ENCODE assay signal across 25 cellular contexts in genomic region chr5:115456056-115456455, GRCh38.
A peak's percentile ranks its signal among the peaks of the same experiment; 100 is the strongest.
DNase-seq lines count a peak whose midpoint lies in the region; ATAC-seq and TF ChIP-seq lines count a peak whose summit lies in the region.
"Had no signal": no experiment of that assay in that cellular context is flagged by ENCODE, and none has a peak within 500 bp of the region (broad histone marks: within the 10 kb centered on the region; RNA-seq: fewer than 3 reads in every experiment).

No MANE protein-coding gene starts in this region.

- POLR2A ChIA-PET in T-cell (lab: Charles Lee), result no interaction called here

- H3K9me3 ChIP-seq in mucosa of rectum (ENCODE audit: control insufficient read depth in 2 of 2, low read length in 2 of 2) (no peaks in the 10 kb centered on the region), subcutaneous abdominal adipose tissue (ENCODE audit: control insufficient read depth in 5 of 5, low read length in 5 of 5) (no peaks in the 10 kb centered on the region)
- H3K9me3 ChIP-seq: heart right ventricle, upper lobe of left lung had no signal

- H3K27ac ChIP-seq in mucosa of rectum (ENCODE audit: low read depth in 2 of 2, low read length in 2 of 2) (peak overlapping the region; percentile 79 to 81), subcutaneous abdominal adipose tissue (ENCODE audit: low read depth, low read length) (peak overlapping the region; percentile 55)
- H3K27ac ChIP-seq: epithelial cell of prostate had no signal

- CTCF ChIA-PET in T-cell (lab: Charles Lee), result no interaction called here

- H3K27ac Mint-ChIP-seq in brain (peak overlapping the region in 3 of 5 experiments; percentile 21 to 50 (median 25)), T-cell (no peak overlapping the region)
- H3K27ac Mint-ChIP-seq: activated B cell treated with CpG ODN at 0.5 μM for 24 hours; activated CD8-positive, alpha-beta memory T cell treated with anti-CD3 and anti-CD28 coated beads, Interleukin-2, amount 10 ng/mL, durations not matched to agents 7 days and 5 days had no signal

- no peaks in the 10 kb centered on the region for H3K27me3 ChIP-seq in mucosa of rectum (ENCODE audit: control insufficient read depth in 2 of 2, insufficient read depth in 2 of 2, low read length in 2 of 2)
- no peaks in the 10 kb centered on the region for H3K27me3 ChIP-seq in subcutaneous abdominal adipose tissue (ENCODE audit: control insufficient read depth in 5 of 5, insufficient read depth in 4 of 5, low read length in 5 of 5)
- H3K27me3 ChIP-seq: heart right ventricle, upper lobe of left lung had no signal

- H3K4me3 Mint-ChIP-seq in brain (no peak overlapping the region), T-cell (no peak overlapping the region)
- H3K4me3 Mint-ChIP-seq: activated B cell treated with CpG ODN at 0.5 μM for 24 hours; activated CD8-positive, alpha-beta memory T cell treated with anti-CD3 and anti-CD28 coated beads, Interleukin-2, amount 10 ng/mL, durations not matched to agents 7 days and 5 days had no signal

- H3K36me3 Mint-ChIP-seq in brain (no peaks in the 10 kb centered on the region), T-cell (no peaks in the 10 kb centered on the region)
- H3K36me3 Mint-ChIP-seq: activated CD8-positive, alpha-beta memory T cell treated with anti-CD3 and anti-CD28 coated beads, Interleukin-2, amount 10 ng/mL, durations not matched to agents 7 days and 5 days had no signal

- TF ChIP-seq CTCF in brain (conservative IDR thresholded peaks at IDR 0.05), result no peak

- H3K36me3 ChIP-seq in mucosa of rectum (ENCODE audit: control insufficient read depth in 2 of 2, insufficient read depth in 2 of 2, low read length in 2 of 2) (no peaks in the 10 kb centered on the region), subcutaneous abdominal adipose tissue (ENCODE audit: control insufficient read depth in 5 of 5, insufficient read depth in 5 of 5, low read length in 5 of 5) (no peaks in the 10 kb centered on the region)
- H3K36me3 ChIP-seq: heart right ventricle, upper lobe of left lung had no signal

- H3K4me3 ChIP-seq in mucosa of rectum (ENCODE audit: low read length in 2 of 2) (no peak overlapping the region), subcutaneous abdominal adipose tissue (ENCODE audit: low read depth in 1 of 5, low read length in 5 of 5) (no peak overlapping the region)
- H3K4me3 ChIP-seq: heart right ventricle, upper lobe of left lung had no signal

- peaks cover 45 to 58% of the 10 kb centered on the region in 2 donors for H3K4me1 ChIP-seq in mucosa of rectum (ENCODE audit: control insufficient read depth in 2 of 2, insufficient read depth in 2 of 2, low read length in 2 of 2)
- peaks cover 14 to 60% (median 53%) of the 10 kb centered on the region in 5 donors for H3K4me1 ChIP-seq in subcutaneous abdominal adipose tissue (ENCODE audit: control insufficient read depth in 5 of 5, insufficient read depth in 5 of 5, low read length in 5 of 5)

- H3K27me3 Mint-ChIP-seq in brain (peaks cover 7% of the 10 kb centered on the region), T-cell (no peaks in the 10 kb centered on the region)

- no peak overlapping the region for H3K9ac ChIP-seq in mucosa of rectum (ENCODE audit: low read depth in 1 of 2, low read length in 2 of 2)
- peak overlapping the region in 1 of 5 donors; percentile 4 for H3K9ac ChIP-seq in subcutaneous abdominal adipose tissue (ENCODE audit: low read length in 5 of 5)

- H3K4me1 Mint-ChIP-seq in brain (peaks cover 9% of the 10 kb centered on the region), T-cell (no peaks in the 10 kb centered on the region)
- H3K4me1 Mint-ChIP-seq: activated CD8-positive, alpha-beta memory T cell treated with anti-CD3 and anti-CD28 coated beads, Interleukin-2, amount 10 ng/mL, durations not matched to agents 7 days and 5 days had no signal

- H3K9me3 Mint-ChIP-seq in brain (no peaks in the 10 kb centered on the region), T-cell (no peaks in the 10 kb centered on the region)
- H3K9me3 Mint-ChIP-seq: activated B cell treated with CpG ODN at 0.5 μM for 24 hours had no signal

- peak; percentile 25 for DNase-seq in NCI-H1436 treated with DMSO at 0.1 percent for 48 hours (lab: John Stamatoyannopoulos, UW)
- no peak for DNase-seq in GM03348 (ENCODE audit: low spot score)
- DNase-seq in T-cell, result no peak
- DNase-seq: activated B cell treated with CpG ODN at 0.5 μM for 24 hours; activated CD4-positive, alpha-beta T cell treated with anti-CD3 and anti-CD28 coated beads, Interleukin-2, amount 50 U/mL, for 1 hour; activated CD8-positive, alpha-beta memory T cell treated with anti-CD3 and anti-CD28 coated beads, Interleukin-2, amount 10 ng/mL, durations not matched to agents 7 days and 5 days; activated naive CD4-positive, alpha-beta T cell; activated T-cell treated with anti-CD3 and anti-CD28 coated beads, Interleukin-2, amount 50 U/mL, for 48 hours; COR-L47; DMS79; effector CD4-positive, alpha-beta T cell; GF-D8; heart right ventricle; NCI-H1048; NCI-H187 treated with DMSO at 0.1 percent for 48 hours; NCI-H524 treated with DMSO at 0.1 percent for 48 hours; NK-92 treated with Interleukin-12 subunit alpha and Interleukin-12 subunit beta, amount 100 ng/mL, for 24 hours; SIG-M5; stimulated activated CD4-positive, alpha-beta T cell treated with anti-CD3 and anti-CD28 coated beads, Interleukin-2, amount 100 ng/mL, for 48 hours; upper lobe of left lung had no signal

- ATAC-seq in T-cell (replicated peaks in 1 of 4) (no peak), GM19328 (IDR thresholded peaks at IDR 0.05; ENCODE audit: unreplicated experiment) (no peak)
- ATAC-seq: activated CD8-positive, alpha-beta memory T cell treated with anti-CD3 and anti-CD28 coated beads, Interleukin-2, amount 10 ng/mL, durations not matched to agents 7 days and 5 days had no signal

Comparison
In these comparisons a context has a peak if more than half of its experiments do, and no peak if none do; other contexts are left out.
1. H3K27ac Mint-ChIP-seq: peak in brain (3 of 5); none in T-cell (0 of 2).